Comparison of ENCODE assay signal across 9 cellular contexts in genomic region chr16:85640254-85640558, GRCh38.
"Had no signal": no experiment of that assay in that cellular context is flagged by ENCODE, and none has a peak within 500 bp of the region (broad histone marks: within the 10 kb centered on the region; RNA-seq: fewer than 3 reads in every experiment).

No MANE protein-coding gene starts in this region.

- H3K4me3 Mint-ChIP-seq: activated CD4-positive, alpha-beta memory T cell treated with anti-CD3 and anti-CD28 coated beads for 36 hours; activated naive CD8-positive, alpha-beta T cell treated with anti-CD3 and anti-CD28 coated beads, Interleukin-2, amount 10 ng/mL, durations not matched to agents 7 days and 5 days; memory B cell; nephron had no signal

- H3K36me3 Mint-ChIP-seq: activated CD4-positive, alpha-beta memory T cell treated with anti-CD3 and anti-CD28 coated beads for 36 hours; activated naive CD8-positive, alpha-beta T cell treated with anti-CD3 and anti-CD28 coated beads, Interleukin-2, amount 10 ng/mL, durations not matched to agents 7 days and 5 days had no signal

- H3K27ac Mint-ChIP-seq: activated CD4-positive, alpha-beta memory T cell treated with anti-CD3 and anti-CD28 coated beads for 36 hours; activated naive CD8-positive, alpha-beta T cell treated with anti-CD3 and anti-CD28 coated beads, Interleukin-2, amount 10 ng/mL, durations not matched to agents 7 days and 5 days; memory B cell; nephron had no signal

- H3K27me3 ChIP-seq: esophagus muscularis mucosa, tibial nerve had no signal

- DNase-seq: activated CD4-positive, alpha-beta memory T cell treated with anti-CD3 and anti-CD28 coated beads for 36 hours; activated naive CD8-positive, alpha-beta T cell treated with anti-CD3 and anti-CD28 coated beads, Interleukin-2, amount 10 ng/mL, durations not matched to agents 7 days and 5 days; activated T-cell treated with anti-CD3 and anti-CD28 coated beads, Interleukin-2, amount 50 U/mL, for 48 hours; aorta had no signal

- H3K27ac ChIP-seq: esophagus muscularis mucosa, tibial nerve had no signal

- H3K9me3 ChIP-seq: esophagus muscularis mucosa, tibial nerve had no signal

- H3K9me3 Mint-ChIP-seq: activated CD4-positive, alpha-beta memory T cell treated with anti-CD3 and anti-CD28 coated beads for 36 hours; activated naive CD8-positive, alpha-beta T cell treated with anti-CD3 and anti-CD28 coated beads, Interleukin-2, amount 10 ng/mL, durations not matched to agents 7 days and 5 days; memory B cell; nephron had no signal

- H3K4me2 ChIP-seq: smooth muscle cell had no signal

- H3K27me3 Mint-ChIP-seq: activated CD4-positive, alpha-beta memory T cell treated with anti-CD3 and anti-CD28 coated beads for 36 hours; activated naive CD8-positive, alpha-beta T cell treated with anti-CD3 and anti-CD28 coated beads, Interleukin-2, amount 10 ng/mL, durations not matched to agents 7 days and 5 days; memory B cell had no signal

- H3K4me3 ChIP-seq: esophagus muscularis mucosa, smooth muscle cell, tibial nerve had no signal
